18 cellular contexts compared by ENCODE assay signal in the genomic region with DNA sequence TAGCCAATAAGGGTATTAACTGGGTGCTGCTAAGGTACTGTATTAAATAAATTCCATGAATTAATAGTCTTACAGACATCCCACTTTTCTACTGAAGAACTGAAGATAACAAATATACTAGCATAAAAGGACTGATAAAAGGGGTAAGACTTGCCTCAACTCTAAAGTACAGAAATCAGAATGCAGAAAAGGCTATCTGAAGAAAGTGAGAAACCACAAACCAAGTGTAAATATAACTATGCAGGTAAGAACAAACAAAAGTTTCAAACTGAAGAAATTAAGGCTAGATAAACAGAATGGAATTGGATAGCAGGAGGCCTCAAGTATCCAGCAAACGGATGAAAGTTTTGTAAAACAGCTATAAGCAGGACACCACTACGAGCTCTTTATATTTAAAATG. TPM values are rescaled to one million over a fixed set of nuclear protein-coding genes. Genes with fewer than 3 reads are reported as not detected.
DNase-seq lines count a peak whose midpoint lies in the region; ATAC-seq and TF ChIP-seq lines count a peak whose summit lies in the region.
"Had no signal": no experiment of that assay in that cellular context is flagged by ENCODE, and none has a peak within 500 bp of the region (broad histone marks: within the 10 kb centered on the region; RNA-seq: fewer than 3 reads in every experiment).

No MANE protein-coding gene starts in this region.

- no peak overlapping the region for H3K4me2 ChIP-seq in trophoblast cell (ENCODE audit: low read length)

- H3K36me3 Mint-ChIP-seq in activated CD8-positive, alpha-beta T cell treated with anti-CD3 and anti-CD28 coated beads for 36 hours (ENCODE audit: low read depth) = peaks cover 21% of the 10 kb centered on the region
- H3K36me3 Mint-ChIP-seq in activated CD8-positive, alpha-beta T cell treated with anti-CD3 and anti-CD28 coated beads, Interleukin-2, amount 10 ng/mL, durations not matched to agents 7 days and 5 days (ENCODE audit: low read depth) = peaks cover 21% of the 10 kb centered on the region

- H3K18ac ChIP-seq in trophoblast cell (ENCODE audit: low read length) = no peak overlapping the region

- intact Hi-C loops in activated CD8-positive, alpha-beta T cell treated with anti-CD3 and anti-CD28 coated beads for 36 hours (cut with micrococcal nuclease) = no loop called here

- no peaks in the 10 kb centered on the region for H3K27me3 ChIP-seq in trophoblast cell (ENCODE audit: insufficient read depth, low read length)

- H3K27ac ChIP-seq in trophoblast cell (ENCODE audit: low read depth, low read length) = no peak overlapping the region
- H3K27ac ChIP-seq: 22Rv1 had no signal

- no peak overlapping the region for H3K14ac ChIP-seq in trophoblast cell (ENCODE audit: low read length)

- no peak overlapping the region for H3K23ac ChIP-seq in trophoblast cell (ENCODE audit: low read length)

- H3K4me1 Mint-ChIP-seq in activated CD8-positive, alpha-beta T cell treated with anti-CD3 and anti-CD28 coated beads for 36 hours (ENCODE audit: low read depth) = peaks cover 3% of the 10 kb centered on the region
- peaks cover 5% of the 10 kb centered on the region for H3K4me1 Mint-ChIP-seq in activated CD8-positive, alpha-beta T cell treated with anti-CD3 and anti-CD28 coated beads, Interleukin-2, amount 10 ng/mL, durations not matched to agents 7 days and 5 days (ENCODE audit: low read depth)

- CTCF ChIA-PET in activated CD8-positive, alpha-beta T cell treated with anti-CD3 and anti-CD28 coated beads for 36 hours (lab: Charles Lee) = no interaction called here
- CTCF ChIA-PET in activated CD8-positive, alpha-beta T cell treated with anti-CD3 and anti-CD28 coated beads, Interleukin-2, amount 10 ng/mL, durations not matched to agents 7 days and 5 days (lab: Charles Lee) = interaction anchor here (1.4 kb wide), 1 partner anchor 12 kb away, joined by 3 read pairs; no protein-coding TSS in a partner anchor

- no peak overlapping the region for H4K8ac ChIP-seq in trophoblast cell (ENCODE audit: low read depth, low read length)

- POLR2A ChIA-PET in activated CD8-positive, alpha-beta T cell treated with anti-CD3 and anti-CD28 coated beads for 36 hours (lab: Charles Lee) = no interaction called here
- POLR2A ChIA-PET in activated CD8-positive, alpha-beta T cell treated with anti-CD3 and anti-CD28 coated beads, Interleukin-2, amount 10 ng/mL, durations not matched to agents 7 days and 5 days (lab: Charles Lee) = no interaction called here

- H3K36me3 ChIP-seq in trophoblast cell (ENCODE audit: control insufficient read depth in 1 of 2, insufficient read depth in 2 of 2, low read length in 2 of 2) = no peaks in the 10 kb centered on the region

- H4K91ac ChIP-seq in trophoblast cell (ENCODE audit: low read depth, low read length) = no peak overlapping the region

- H3K4ac ChIP-seq in trophoblast cell (ENCODE audit: low read depth, low read length) = no peak overlapping the region

- H3K79me1 ChIP-seq in trophoblast cell (ENCODE audit: low read length) = no peaks in the 10 kb centered on the region

- no CpG with 5 or more reads among the region's 2 CpGs for WGBS in trophoblast cell (ENCODE audit: extremely low coverage, insufficient coverage, insufficient read length)

- H3K27ac Mint-ChIP-seq in activated CD8-positive, alpha-beta T cell treated with anti-CD3 and anti-CD28 coated beads for 36 hours = peak overlapping the region; percentile 25
- H3K27ac Mint-ChIP-seq in activated CD8-positive, alpha-beta T cell treated with anti-CD3 and anti-CD28 coated beads, Interleukin-2, amount 10 ng/mL, durations not matched to agents 7 days and 5 days = no peak overlapping the region

- H3K79me2 ChIP-seq in trophoblast cell (ENCODE audit: control insufficient read depth, insufficient read depth, low read length, poor library complexity) = no peaks in the 10 kb centered on the region

- H3K9me3 ChIP-seq in trophoblast cell (ENCODE audit: insufficient read depth, low read depth, low read length) = no peaks in the 10 kb centered on the region

- H2BK5ac ChIP-seq in trophoblast cell (ENCODE audit: low read depth, low read length, poor library complexity) = no peak overlapping the region

- no peak overlapping the region for H4K12ac ChIP-seq in trophoblast cell (ENCODE audit: low read depth, low read length)

- H3K9ac ChIP-seq in trophoblast cell (ENCODE audit: low read length) = no peak overlapping the region

- no peak for DNase-seq in activated CD8-positive, alpha-beta T cell treated with anti-CD3 and anti-CD28 coated beads for 36 hours
- DNase-seq in activated CD8-positive, alpha-beta T cell treated with anti-CD3 and anti-CD28 coated beads, Interleukin-2, amount 10 ng/mL, durations not matched to agents 7 days and 5 days = no peak
- DNase-seq in SK-N-DZ (ENCODE audit: low spot score) = no peak
- no peak for DNase-seq in SIG-M5 treated with dmso at 0.1 percent for 504 hours (lab: John Stamatoyannopoulos, UW; ENCODE audit: unreplicated experiment)
- no peak for DNase-seq in trophoblast cell
- no peak for DNase-seq in HuH-7 (ENCODE audit: low spot score)
- DNase-seq: CD4-positive, alpha-beta memory T cell; NCI-H1417 treated with DMSO at 0.1 percent for 48 hours; NCI-H1930; NCI-H2171; NCI-H446; OCI-M1; SIG-M5 had no signal

- H2AK5ac ChIP-seq in trophoblast cell (ENCODE audit: low read length) = no peak overlapping the region

- H3K4me3 ChIP-seq in trophoblast cell (ENCODE audit: low read depth, low read length) = no peak overlapping the region
- H3K4me3 ChIP-seq: K562 had no signal

- no peaks in the 10 kb centered on the region for H3K9me3 Mint-ChIP-seq in activated CD8-positive, alpha-beta T cell treated with anti-CD3 and anti-CD28 coated beads for 36 hours
- no peaks in the 10 kb centered on the region for H3K9me3 Mint-ChIP-seq in activated CD8-positive, alpha-beta T cell treated with anti-CD3 and anti-CD28 coated beads, Interleukin-2, amount 10 ng/mL, durations not matched to agents 7 days and 5 days (ENCODE audit: insufficient read depth)
- H3K9me3 Mint-ChIP-seq: CD4-positive, alpha-beta memory T cell had no signal

- no peak for ATAC-seq in activated CD8-positive, alpha-beta T cell treated with anti-CD3 and anti-CD28 coated beads for 36 hours
- no peak for ATAC-seq in activated CD8-positive, alpha-beta T cell treated with anti-CD3 and anti-CD28 coated beads, Interleukin-2, amount 10 ng/mL, durations not matched to agents 7 days and 5 days
- ATAC-seq in HG02588 (IDR thresholded peaks at IDR 0.05; ENCODE audit: unreplicated experiment) = peak; percentile 45
- peak; percentile 53 for ATAC-seq in HG03432 (IDR thresholded peaks at IDR 0.05; ENCODE audit: unreplicated experiment)
- ATAC-seq: HCT116, K562 had no signal

- H2AFZ ChIP-seq in trophoblast cell (ENCODE audit: insufficient read depth, low read length, poor library complexity) = no peak overlapping the region

- no peak for TF ChIP-seq CTCF in activated CD8-positive, alpha-beta T cell treated with anti-CD3 and anti-CD28 coated beads for 36 hours (IDR thresholded peaks at IDR 0.05)

- no peak overlapping the region for H2BK12ac ChIP-seq in trophoblast cell (ENCODE audit: low read length)

- H3K4me1 ChIP-seq in trophoblast cell (ENCODE audit: control insufficient read depth in 1 of 2, insufficient read depth in 2 of 2, low read length in 2 of 2) = no peaks in the 10 kb centered on the region

- no peaks in the 10 kb centered on the region for H3K27me3 Mint-ChIP-seq in activated CD8-positive, alpha-beta T cell treated with anti-CD3 and anti-CD28 coated beads for 36 hours
- no peaks in the 10 kb centered on the region for H3K27me3 Mint-ChIP-seq in activated CD8-positive, alpha-beta T cell treated with anti-CD3 and anti-CD28 coated beads, Interleukin-2, amount 10 ng/mL, durations not matched to agents 7 days and 5 days (ENCODE audit: low read depth)
- H3K27me3 Mint-ChIP-seq: CD4-positive, alpha-beta memory T cell had no signal

- no peak overlapping the region for H3K4me3 Mint-ChIP-seq in activated CD8-positive, alpha-beta T cell treated with anti-CD3 and anti-CD28 coated beads for 36 hours
- no peak overlapping the region for H3K4me3 Mint-ChIP-seq in activated CD8-positive, alpha-beta T cell treated with anti-CD3 and anti-CD28 coated beads, Interleukin-2, amount 10 ng/mL, durations not matched to agents 7 days and 5 days
- H3K4me3 Mint-ChIP-seq: CD4-positive, alpha-beta memory T cell had no signal

- H2BK120ac ChIP-seq in trophoblast cell (ENCODE audit: insufficient read depth, low read length, poor library complexity) = no peak overlapping the region

RNA-seq across cellular contexts. Expression of a gene that starts 29.5 kb away (rescaled TPM):
- total RNA-seq in activated CD8-positive, alpha-beta T cell treated with anti-CD3 and anti-CD28 coated beads for 36 hours = 10 to 100 TPM; 39.4 to 40.8 TPM
- total RNA-seq in activated CD8-positive, alpha-beta T cell treated with anti-CD3 and anti-CD28 coated beads, Interleukin-2, amount 10 ng/mL, durations not matched to agents 7 days and 5 days = 10 to 100 TPM; 31.1 to 32.9 TPM
- polyA plus RNA-seq in SK-N-DZ (2014; cell fraction: cytosol; rRNA removed) = 28.0 and 42.0 TPM in 2 replicates
- polyA plus RNA-seq in SK-N-DZ (2014; cell fraction: nucleus; rRNA removed) = 32.6 and 42.8 TPM in 2 replicates
- 11.1 and 11.8 TPM in 2 replicates for polyA plus RNA-seq in trophoblast cell (2013)

Comparison
In these comparisons a context has a peak if more than half of its experiments do, and no peak if none do; other contexts are left out.
1. ATAC-seq: peak in HG02588 (single experiment) and HG03432 (single experiment); none in activated CD8-positive, alpha-beta T cell treated with anti-CD3 and anti-CD28 coated beads for 36 hours (single experiment) and activated CD8-positive, alpha-beta T cell treated with anti-CD3 and anti-CD28 coated beads, Interleukin-2, amount 10 ng/mL, durations not matched to agents 7 days and 5 days (single experiment).